In genomic region chr4:102431608-102431961, GRCh38 we compare ENCODE assay signal across 9 cellular contexts.
DNase-seq lines count a peak whose midpoint lies in the region; ATAC-seq and TF ChIP-seq lines count a peak whose summit lies in the region.
"Had no signal": no experiment of that assay in that cellular context is flagged by ENCODE, and none has a peak within 500 bp of the region (broad histone marks: within the 10 kb centered on the region; RNA-seq: fewer than 3 reads in every experiment).

No MANE protein-coding gene starts in this region.

- H3K27me3 Mint-ChIP-seq in activated CD4-positive, alpha-beta memory T cell treated with anti-CD3 and anti-CD28 coated beads, Interleukin-2, amount 10 ng/mL, durations not matched to agents 7 days and 5 days: peaks cover 14% of the 10 kb centered on the region

- no peak overlapping the region; a peak in 1 of 4 replicates for H3K27ac ChIP-seq in SK-N-SH (ENCODE audit: low read depth in 2 of 2, low read length in 1 of 2)
- H3K27ac ChIP-seq in iPS-20b (ENCODE audit: low read length): no peak overlapping the region
- peak overlapping the region in 4 of 5 donors; percentile 56 to 80 (median 68) for H3K27ac ChIP-seq in stomach

- no peak for TF ChIP-seq EP300 in SK-N-SH (IDR thresholded peaks at IDR 0.05; ENCODE audit: borderline replicate concordance in 1 of 2, low read depth in 1 of 2, low read length in 1 of 2)
- no peak for TF ChIP-seq EP300 in stomach (IDR thresholded peaks at IDR 0.05)

- 0 out of 2 replicates have a peak overlapping the region, but pooled peaks have one; percentile 80 for H3K4me2 ChIP-seq in SK-N-SH

- H3K9ac ChIP-seq in SK-N-SH (peak overlapping the region; percentile 87; the same call in 1 of the 2 replicates), iPS-20b (ENCODE audit: low read depth, low read length) (peak overlapping the region; percentile 75; the same call in 1 of the 2 replicates)

- H3K9me2 ChIP-seq in SK-N-SH: no peaks in the 10 kb centered on the region

- peak overlapping the region; percentile 79 for H3K4me3 Mint-ChIP-seq in activated CD4-positive, alpha-beta memory T cell treated with anti-CD3 and anti-CD28 coated beads, Interleukin-2, amount 10 ng/mL, durations not matched to agents 7 days and 5 days

- intact Hi-C loops in stomach (cut with DNase I; ENCODE audit: low total_unique reads) (no loop called here), head of caudate nucleus (cut with DNase I) (loop anchor here (10.0 kb wide), 1 partner anchor 663 kb away; the partner anchor contains the start of gene BDH2)

- TF ChIP-seq CTCF in SK-N-SH (IDR thresholded peaks at IDR 0.05) (no peak), stomach (IDR thresholded peaks at IDR 0.05) (no peak), omental fat pad (IDR thresholded peaks at IDR 0.05) (no peak)

- DNase-seq in SK-N-SH (no peak), stomach (no peak), DMS53 (lab: John Stamatoyannopoulos, UW) (no peak), omental fat pad (ENCODE audit: low spot score) (no peak), head of caudate nucleus (no peak)
- no peak for DNase-seq in activated CD4-positive, alpha-beta memory T cell treated with anti-CD3 and anti-CD28 coated beads, Interleukin-2, amount 10 ng/mL, durations not matched to agents 7 days and 5 days
- DNase-seq: 8988T had no signal

- H3K36me3 ChIP-seq in SK-N-SH (replicated peaks in 1 of 2; ENCODE audit: control insufficient read depth in 1 of 2, insufficient read depth in 2 of 2, low read length in 1 of 2) (no peaks in the 10 kb centered on the region), iPS-20b (ENCODE audit: insufficient read depth, low read depth, low read length) (no peaks in the 10 kb centered on the region), stomach (no peaks in the 10 kb centered on the region)

- H3F3A ChIP-seq in SK-N-SH (replicated peaks; ENCODE audit: insufficient read depth): peaks cover 22% of the 10 kb centered on the region

- H3K79me2 ChIP-seq in SK-N-SH (ENCODE audit: insufficient read depth): no peaks in the 10 kb centered on the region

- no peak overlapping the region; the same call in 1 of the 2 replicates for H2AFZ ChIP-seq in SK-N-SH (ENCODE audit: low read depth)

- no peak for TF ChIP-seq POLR2A in stomach (IDR thresholded peaks at IDR 0.05)

- peaks cover 19% of the 10 kb centered on the region for H3K4me1 Mint-ChIP-seq in activated CD4-positive, alpha-beta memory T cell treated with anti-CD3 and anti-CD28 coated beads, Interleukin-2, amount 10 ng/mL, durations not matched to agents 7 days and 5 days

- CTCF ChIA-PET in SK-N-SH (lab: Yijun Ruan, JAX): interaction anchor here (1.2 to 2.9 kb wide), 6 partner anchors 13 to 668 kb away, joined by 3 to 14 read pairs (median 4); partner anchors contain the start of gene BDH2
- CTCF ChIA-PET in activated CD4-positive, alpha-beta memory T cell treated with anti-CD3 and anti-CD28 coated beads, Interleukin-2, amount 10 ng/mL, durations not matched to agents 7 days and 5 days (lab: Charles Lee): interaction anchor here (0.9 to 3.9 kb wide), 18 partner anchors 10 to 660 kb away, joined by 3 to 51 read pairs (median 6); partner anchors contain the start of genes SLC39A8 and SLC9B1

- H3K27me3 ChIP-seq in SK-N-SH (ENCODE audit: insufficient read depth): no peaks in the 10 kb centered on the region
- no peaks in the 10 kb centered on the region for H3K27me3 ChIP-seq in iPS-20b (ENCODE audit: insufficient read depth, low read length)
- no peaks in the 10 kb centered on the region for H3K27me3 ChIP-seq in stomach

- H3K9me3 Mint-ChIP-seq in activated CD4-positive, alpha-beta memory T cell treated with anti-CD3 and anti-CD28 coated beads, Interleukin-2, amount 10 ng/mL, durations not matched to agents 7 days and 5 days: peaks cover 3% of the 10 kb centered on the region

- ATAC-seq in SK-N-SH treated with all-trans-retinoic acid at 6 μM for 48 hours: no peak
- ATAC-seq in omental fat pad (ENCODE audit: low FRiP score): no peak

- H3K27ac Mint-ChIP-seq in activated CD4-positive, alpha-beta memory T cell treated with anti-CD3 and anti-CD28 coated beads, Interleukin-2, amount 10 ng/mL, durations not matched to agents 7 days and 5 days: peak overlapping the region; percentile 83

- H3K4me1 ChIP-seq in SK-N-SH (ENCODE audit: control insufficient read depth in 1 of 2, insufficient read depth in 2 of 2, low read depth in 1 of 2, low read length in 1 of 2) (peaks cover 0 to 10% of the 10 kb centered on the region in 2 experiments; a peak in 2 of 4 replicates), iPS-20b (ENCODE audit: insufficient read depth, low read length) (no peaks in the 10 kb centered on the region), stomach (peaks cover 0 to 8% (median 3%) of the 10 kb centered on the region in 4 donors)

- no peak for TF ChIP-seq RAD21 in SK-N-SH (IDR thresholded peaks at IDR 0.05; ENCODE audit: low read length)

- no peaks in the 10 kb centered on the region for H4K20me1 ChIP-seq in SK-N-SH (ENCODE audit: insufficient read depth)

- H3K9me3 ChIP-seq in SK-N-SH (peaks cover 12% of the 10 kb centered on the region; the same call in 1 of the 2 replicates), iPS-20b (ENCODE audit: insufficient read depth, low read depth, low read length) (peaks cover 4% of the 10 kb centered on the region; the same call in 1 of the 2 replicates), stomach (no peaks in the 10 kb centered on the region)

- H3K36me3 Mint-ChIP-seq in activated CD4-positive, alpha-beta memory T cell treated with anti-CD3 and anti-CD28 coated beads, Interleukin-2, amount 10 ng/mL, durations not matched to agents 7 days and 5 days (ENCODE audit: low read depth): peaks cover 16% of the 10 kb centered on the region

- POLR2A ChIA-PET in SK-N-SH (lab: Yijun Ruan, JAX): interaction anchor here (0.7 kb wide), 1 partner anchor 396 kb away, joined by 3 read pairs; the partner anchor contains the start of gene UBE2D3
- POLR2A ChIA-PET in activated CD4-positive, alpha-beta memory T cell treated with anti-CD3 and anti-CD28 coated beads, Interleukin-2, amount 10 ng/mL, durations not matched to agents 7 days and 5 days (lab: Charles Lee): interaction anchor here (1.0 to 2.5 kb wide), 9 partner anchors 12 to 661 kb away, joined by 3 to 23 read pairs (median 3); partner anchors contain the start of genes MANBA, SLC39A8 and UBE2D3

- H3K4me3 ChIP-seq in SK-N-SH (ENCODE audit: low read depth in 2 of 2, low read length in 1 of 2): peak overlapping the region; percentile 54 to 80; a peak in 3 of 4 replicates
- H3K4me3 ChIP-seq in iPS-20b (ENCODE audit: low read length): peak overlapping the region; percentile 66
- H3K4me3 ChIP-seq in stomach: peak overlapping the region; percentile 52 to 60 (median 56)

TF ChIP-seq in SK-N-SH, 30 proteins besides CTCF, POLR2A, EP300 and RAD21:
- TF ChIP-seq CHD2 (IDR thresholded peaks at IDR 0.05; ENCODE audit: low read length, partially characterized antibody) (no peak), RXRA (IDR thresholded peaks at IDR 0.05; ENCODE audit: borderline replicate concordance, low read depth) (no peak), IRF3 (IDR thresholded peaks at IDR 0.05; ENCODE audit: low read depth, low read length) (no peak)

TF ChIP-seq in SK-N-SH treated with all-trans-retinoic acid at 6 μM for 48 hours, 23 proteins besides CTCF, POLR2A, EP300 and RAD21 (continues in another document):
- TF ChIP-seq ZNF565 (CRISPR knock-in tag; conservative IDR thresholded peaks at IDR 0.05; ENCODE audit: low read depth) (no peak), ZNF70 (CRISPR knock-in tag; IDR thresholded peaks at IDR 0.05) (no peak), BACH2 (CRISPR knock-in tag; IDR thresholded peaks at IDR 0.05; ENCODE audit: borderline replicate concordance) (no peak), PATZ1 (CRISPR knock-in tag; IDR thresholded peaks at IDR 0.05; ENCODE audit: borderline replicate concordance) (no peak), RARB (CRISPR knock-in tag; IDR thresholded peaks at IDR 0.05) (no peak), TOX (CRISPR knock-in tag; IDR thresholded peaks at IDR 0.05; ENCODE audit: borderline replicate concordance) (no peak), ESRRG (CRISPR knock-in tag; IDR thresholded peaks at IDR 0.05) (no peak), ZNF8 (CRISPR knock-in tag; IDR thresholded peaks at IDR 0.05) (no peak), ZFP30 (CRISPR knock-in tag; IDR thresholded peaks at IDR 0.05) (no peak), CSRNP3 (CRISPR knock-in tag; IDR thresholded peaks at IDR 0.05) (no peak)

Comparison
In these comparisons a context has a peak if more than half of its experiments do, and no peak if none do; other contexts are left out.
1. H3K27ac ChIP-seq: peak in stomach (4 of 5); none in SK-N-SH (0 of 2) and iPS-20b (single experiment).
2. Peak in every context shown above with its lines, with median percentiles within 50 percentile points of each other: H3K4me3 ChIP-seq.